In the genomic region with DNA sequence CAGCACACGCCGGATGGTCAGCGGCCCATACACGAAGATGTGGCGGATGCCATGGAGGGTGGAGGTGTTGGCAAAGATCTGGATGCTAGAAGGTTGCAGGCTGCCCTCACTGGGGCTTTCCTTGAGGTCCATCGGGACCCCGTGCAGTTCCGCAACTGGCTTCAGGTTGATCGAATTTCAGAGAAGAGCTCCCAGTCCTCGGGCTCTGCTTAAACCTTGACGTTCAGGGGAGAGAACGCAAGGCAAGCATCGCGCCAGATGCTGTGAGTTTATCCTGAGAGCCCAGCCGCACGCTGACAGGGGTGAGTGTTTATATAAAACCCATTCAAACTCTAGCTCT, we compare ENCODE assay signal across 28 cellular contexts.
DNase-seq lines count a peak whose midpoint lies in the region; ATAC-seq and TF ChIP-seq lines count a peak whose summit lies in the region.
"Had no signal": no experiment of that assay in that cellular context is flagged by ENCODE, and none has a peak within 500 bp of the region (broad histone marks: within the 10 kb centered on the region; RNA-seq: fewer than 3 reads in every experiment).

No MANE protein-coding gene starts in this region.

- DNase-seq in H7 (peak; percentile 49), iPS DF 6.9 (ENCODE audit: low read depth, low spot score) (no peak), neural progenitor cell (ENCODE audit: low spot score) (peak; percentile 18), 8988T (no peak)
- DNase-seq in activated CD4-positive, CD25-positive, alpha-beta regulatory T cell (lab: John Stamatoyannopoulos, UW), result no peak
- DNase-seq in stimulated activated CD4-positive, alpha-beta T cell treated with anti-CD3 and anti-CD28 coated beads, Interleukin-4, amount 100 ng/mL, for 24 hours, result no peak
- DNase-seq: activated CD4-positive, alpha-beta T cell treated with anti-CD3 and anti-CD28 coated beads, Interleukin-2, amount 50 U/mL, for 1 hour; activated naive CD4-positive, alpha-beta T cell treated with anti-CD3 and anti-CD28 coated beads for 36 hours; DMS153; effector CD8-positive, alpha-beta T cell; GF-D8; left ventricle myocardium inferior; naive thymus-derived CD4-positive, alpha-beta T cell; NCI-H1694; NCI-H2171; NCI-H524 treated with DMSO at 0.1 percent for 48 hours; SHP77 treated with DMSO at 0.1 percent for 48 hours; spleen had no signal

- no peaks in the 10 kb centered on the region for H3F3A ChIP-seq in neural progenitor cell (ENCODE audit: low read depth)

- peaks cover 5% of the 10 kb centered on the region for H3K9me3 Mint-ChIP-seq in neural progenitor cell
- H3K9me3 Mint-ChIP-seq: activated naive CD4-positive, alpha-beta T cell treated with anti-CD3 and anti-CD28 coated beads for 36 hours; activated T-helper 1 cell treated with anti-CD3 and anti-CD28 coated beads, Interleukin-12 subunit alpha, Interleukin-12 subunit beta, Interleukin-2, Interleukin-4 antibody, amounts not matched to agents 30 ng/mL and 10 ng/mL and 1 ng/mL, durations not matched to agents 14 hours and 24 hours and 36 hours had no signal

- no peak overlapping the region for H3K9ac ChIP-seq in neural progenitor cell
- H3K9ac ChIP-seq: BLaER1, parathyroid adenoma had no signal

- H3K4me3 Mint-ChIP-seq in neural progenitor cell, result peak overlapping the region; percentile 85
- H3K4me3 Mint-ChIP-seq: activated naive CD4-positive, alpha-beta T cell treated with anti-CD3 and anti-CD28 coated beads for 36 hours; activated T-helper 1 cell treated with anti-CD3 and anti-CD28 coated beads, Interleukin-12 subunit alpha, Interleukin-12 subunit beta, Interleukin-2, Interleukin-4 antibody, amounts not matched to agents 30 ng/mL and 10 ng/mL and 1 ng/mL, durations not matched to agents 14 hours and 24 hours and 36 hours had no signal

- H3K9me3 ChIP-seq in iPS DF 6.9 (ENCODE audit: control insufficient read depth, insufficient read depth, low read length) (no peaks in the 10 kb centered on the region), neural progenitor cell (ENCODE audit: low read depth) (no peaks in the 10 kb centered on the region)
- H3K9me3 ChIP-seq: BLaER1, left ventricle myocardium inferior, upper lobe of right lung had no signal

- H3K79me2 ChIP-seq in neural progenitor cell (ENCODE audit: low read depth), result no peaks in the 10 kb centered on the region
- H3K79me2 ChIP-seq: parathyroid adenoma had no signal

- peaks cover 33% of the 10 kb centered on the region for H3K4me1 Mint-ChIP-seq in neural progenitor cell

- H2AFZ ChIP-seq in neural progenitor cell (replicated peaks), result peak overlapping the region; percentile 73
- H2AFZ ChIP-seq: parathyroid adenoma had no signal

- H3K27me3 ChIP-seq in H7 (ENCODE audit: control insufficient read depth, insufficient read depth, low read length) (peaks cover 9% of the 10 kb centered on the region), iPS DF 6.9 (ENCODE audit: control insufficient read depth, insufficient read depth, low read length) (no peaks in the 10 kb centered on the region), neural progenitor cell (peaks cover 47% of the 10 kb centered on the region)
- H3K27me3 ChIP-seq: BLaER1 had no signal

- no peaks in the 10 kb centered on the region for H4K20me1 ChIP-seq in neural progenitor cell (ENCODE audit: low read depth)
- H4K20me1 ChIP-seq: BLaER1 had no signal

- WGBS in iPS DF 6.9 (ENCODE audit: insufficient coverage, insufficient read length), result no CpG with 5 or more reads among the region's 16 CpGs

- peak overlapping the region; percentile 49 for H3K27ac ChIP-seq in angular gyrus (ENCODE audit: low read depth, low read length)
- H3K27ac ChIP-seq in iPS DF 6.9 (ENCODE audit: low read length), result no peak overlapping the region
- H3K27ac ChIP-seq in neural progenitor cell, result no peak overlapping the region
- H3K27ac ChIP-seq: BLaER1, breast epithelium, HL-60, left ventricle myocardium inferior, parathyroid adenoma, right atrium auricular region, spleen, upper lobe of right lung had no signal

- H3K36me3 Mint-ChIP-seq in neural progenitor cell, result no peaks in the 10 kb centered on the region

- H3K36me3 ChIP-seq in H7 (replicated peaks; ENCODE audit: control insufficient read depth, insufficient read depth, low read length) (no peaks in the 10 kb centered on the region), iPS DF 6.9 (ENCODE audit: control insufficient read depth, insufficient read depth, low read length) (no peaks in the 10 kb centered on the region), neural progenitor cell (no peaks in the 10 kb centered on the region)
- H3K36me3 ChIP-seq: BLaER1, breast epithelium, left ventricle myocardium inferior, right atrium auricular region, spleen, upper lobe of right lung had no signal

- H3K4me3 ChIP-seq in H7 (ENCODE audit: insufficient read depth, low read depth, low read length) (peak overlapping the region; percentile 42), iPS DF 6.9 (ENCODE audit: low read length) (peak overlapping the region; percentile 52; the same call in 1 of the 2 replicates), neural progenitor cell (peak overlapping the region; percentile 56)
- H3K4me3 ChIP-seq: BLaER1, upper lobe of right lung had no signal

- H3K4me1 ChIP-seq in iPS DF 6.9 (ENCODE audit: control insufficient read depth, insufficient read depth, low read length) (peaks cover 21% of the 10 kb centered on the region), neural progenitor cell (peaks cover 16% of the 10 kb centered on the region)
- H3K4me1 ChIP-seq: breast epithelium, parathyroid adenoma, upper lobe of right lung had no signal

- ATAC-seq in HG03097 (IDR thresholded peaks at IDR 0.05; ENCODE audit: low FRiP score, unreplicated experiment), result no peak
- ATAC-seq: naive thymus-derived CD4-positive, alpha-beta T cell; Panc1; upper lobe of right lung had no signal

- H3K27me3 Mint-ChIP-seq in neural progenitor cell (ENCODE audit: insufficient read depth, low read depth), result peaks cover 25% of the 10 kb centered on the region

- no peak for TF ChIP-seq CTCF in neural progenitor cell (IDR thresholded peaks at IDR 0.05)

- H3K27ac Mint-ChIP-seq in neural progenitor cell, result peak overlapping the region; percentile 4
- H3K27ac Mint-ChIP-seq: activated naive CD4-positive, alpha-beta T cell treated with anti-CD3 and anti-CD28 coated beads for 36 hours; activated T-helper 1 cell treated with anti-CD3 and anti-CD28 coated beads, Interleukin-12 subunit alpha, Interleukin-12 subunit beta, Interleukin-2, Interleukin-4 antibody, amounts not matched to agents 30 ng/mL and 10 ng/mL and 1 ng/mL, durations not matched to agents 14 hours and 24 hours and 36 hours; naive thymus-derived CD4-positive, alpha-beta T cell had no signal

- H3K4me2 ChIP-seq in neural progenitor cell, result peak overlapping the region; percentile 83

Comparison
In these comparisons a context has a peak if more than half of its experiments do, and no peak if none do; other contexts are left out.
1. DNase-seq: peak in H7 (single experiment) and neural progenitor cell (single experiment); none in iPS DF 6.9 (single experiment), activated CD4-positive, CD25-positive, alpha-beta regulatory T cell (0 of 4), 8988T (single experiment) and stimulated activated CD4-positive, alpha-beta T cell treated with anti-CD3 and anti-CD28 coated beads, Interleukin-4, amount 100 ng/mL, for 24 hours (single experiment).
2. Peak in every context shown above with its lines, with median percentiles within 50 percentile points of each other: H3K4me3 ChIP-seq.